1 cellular context compared by ENCODE assay signal in the genomic region with DNA sequence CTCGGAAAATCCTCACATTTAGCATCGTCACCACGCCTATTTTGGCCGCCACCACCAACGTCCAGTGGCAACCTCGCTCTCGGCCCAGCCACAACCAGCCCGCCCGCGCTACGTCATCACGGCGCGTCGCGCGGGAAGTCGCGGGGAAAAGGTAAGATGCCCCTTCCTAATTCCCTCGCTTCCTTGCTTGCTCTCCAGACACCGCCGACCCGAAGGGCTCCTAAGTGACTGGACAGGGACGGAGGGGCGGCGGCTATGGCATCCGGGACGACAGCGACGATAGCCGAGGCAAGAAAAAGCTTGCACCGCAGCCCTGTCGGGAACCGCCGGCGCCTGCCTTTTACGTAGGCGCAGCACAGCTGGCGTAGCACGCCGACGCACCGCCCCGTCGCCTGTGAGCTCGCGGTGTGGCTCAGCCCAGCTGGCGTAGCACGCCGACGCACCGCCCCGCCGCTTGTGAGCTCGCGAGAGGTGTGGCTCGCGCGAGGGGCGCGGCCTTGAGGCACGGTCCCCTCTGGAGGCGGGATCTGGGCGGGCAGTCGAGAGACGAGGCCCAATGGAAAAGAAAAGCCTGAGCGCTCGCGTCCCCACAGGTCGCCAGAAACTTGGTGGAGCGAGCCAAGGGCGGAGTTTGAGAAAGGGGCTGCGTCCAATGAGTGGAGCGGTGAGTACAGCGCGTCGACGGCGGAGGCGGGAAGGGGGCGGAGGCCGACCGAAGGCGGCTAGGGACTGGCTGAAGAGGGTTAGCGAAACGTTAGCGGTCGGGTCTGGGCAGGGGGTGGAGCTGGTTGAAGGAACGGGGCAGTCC.
TF ChIP-seq lines count a peak whose summit lies in the region.

TSS of gene HDAC6 (plus strand) at position 787 of the 808 bp plus-strand sequence. CDS start 626 bp downstream, outside the sequence.

TF ChIP-seq in HepG2, 621 proteins besides CTCF, POLR2A, EP300 and RAD21 (continued from another document and continues in another):
- TF ChIP-seq REST (IDR thresholded peaks at IDR 0.05; ENCODE audit: borderline replicate concordance in 1 of 2, low read depth in 1 of 2, low read length in 2 of 2) (no peak), ZNF207 (IDR thresholded peaks at IDR 0.05; ENCODE audit: borderline replicate concordance) (no peak), ZNF30 (CRISPR knock-in tag; IDR thresholded peaks at IDR 0.05) (no peak), ZNF496 (CRISPR knock-in tag; IDR thresholded peaks at IDR 0.05; ENCODE audit: insufficient replicate concordance) (no peak), ZGPAT (CRISPR knock-in tag; IDR thresholded peaks at IDR 0.05) (peak; percentile 71; the same call in 1 of the 2 replicates), ZNF629 (CRISPR knock-in tag; conservative IDR thresholded peaks at IDR 0.05) (no peak), ZFX (CRISPR knock-in tag; IDR thresholded peaks at IDR 0.05; ENCODE audit: low read depth) (peak; percentile 46; the same call in 1 of the 2 replicates), MTF1 (CRISPR knock-in tag; IDR thresholded peaks at IDR 0.05) (no peak), ZNF260 (CRISPR knock-in tag; IDR thresholded peaks at IDR 0.05; ENCODE audit: borderline replicate concordance, low read depth) (no peak), HES4 (CRISPR knock-in tag; IDR thresholded peaks at IDR 0.05; ENCODE audit: borderline replicate concordance) (no peak), ZNF205 (CRISPR knock-in tag; IDR thresholded peaks at IDR 0.05) (0 out of 2 replicates have a peak, but pooled peaks have one; percentile 22), ZNF879 (CRISPR knock-in tag; IDR thresholded peaks at IDR 0.05) (no peak), KMT2B (CRISPR knock-in tag; IDR thresholded peaks at IDR 0.05) (peak; percentile 48; the same call in 1 of the 2 replicates), YEATS4 (CRISPR knock-in tag; IDR thresholded peaks at IDR 0.05; ENCODE audit: borderline replicate concordance) (peak; percentile 46), ZNF761 (CRISPR knock-in tag; conservative IDR thresholded peaks at IDR 0.05) (no peak), FOXA3 (CRISPR knock-in tag; IDR thresholded peaks at IDR 0.05) (0 out of 2 replicates have a peak, but pooled peaks have one; percentile 13), ZBTB38 (CRISPR knock-in tag; IDR thresholded peaks at IDR 0.05) (no peak; the same call in 1 of the 2 replicates), ESRRA (CRISPR knock-in tag; IDR thresholded peaks at IDR 0.05; ENCODE audit: low read depth) (no peak), NBN (conservative IDR thresholded peaks at IDR 0.05) (no peak), ZNF646 (CRISPR knock-in tag; IDR thresholded peaks at IDR 0.05) (no peak), MXI1 (IDR thresholded peaks at IDR 0.05; ENCODE audit: borderline replicate concordance, low read depth, low read length) (no peak; the same call in 2 of the 3 replicates), PCBP1 (IDR thresholded peaks at IDR 0.05; ENCODE audit: borderline replicate concordance, low read depth, low read length) (no peak), ISX (CRISPR knock-in tag; conservative IDR thresholded peaks at IDR 0.05) (no peak), ZNF556 (CRISPR knock-in tag; IDR thresholded peaks at IDR 0.05; ENCODE audit: borderline replicate concordance) (no peak), ZNF121 (CRISPR knock-in tag; IDR thresholded peaks at IDR 0.05) (no peak), CENPT (CRISPR knock-in tag; IDR thresholded peaks at IDR 0.05; ENCODE audit: low read depth) (no peak), ZSCAN9 (CRISPR knock-in tag; IDR thresholded peaks at IDR 0.05; ENCODE audit: borderline replicate concordance) (no peak), GATA4 (IDR thresholded peaks at IDR 0.05; ENCODE audit: borderline replicate concordance, low read depth) (no peak), ZNF792 (CRISPR knock-in tag; IDR thresholded peaks at IDR 0.05) (no peak), ZNF432 (CRISPR knock-in tag; IDR thresholded peaks at IDR 0.05; ENCODE audit: borderline replicate concordance) (no peak), U2AF2 (IDR thresholded peaks at IDR 0.05; ENCODE audit: low read depth, low read length) (no peak), MXD4 (CRISPR knock-in tag; IDR thresholded peaks at IDR 0.05) (no peak), HDAC6 (IDR thresholded peaks at IDR 0.05; ENCODE audit: low read depth, low read length) (no peak)
- TF ChIP-seq, protein P1, sequence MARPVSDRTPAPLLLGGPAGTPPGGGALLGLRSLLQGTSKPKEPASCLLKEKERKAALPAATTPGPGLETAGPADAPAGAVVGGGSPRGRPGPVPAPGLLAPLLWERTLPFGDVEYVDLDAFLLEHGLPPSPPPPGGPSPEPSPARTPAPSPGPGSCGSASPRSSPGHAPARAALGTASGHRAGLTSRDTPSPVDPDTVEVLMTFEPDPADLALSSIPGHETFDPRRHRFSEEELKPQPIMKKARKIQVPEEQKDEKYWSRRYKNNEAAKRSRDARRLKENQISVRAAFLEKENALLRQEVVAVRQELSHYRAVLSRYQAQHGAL (CRISPR knock-in tag; IDR thresholded peaks at IDR 0.05; ENCODE audit: not compliant biosample characterization) = no peak
- TF ChIP-seq, protein P2, sequence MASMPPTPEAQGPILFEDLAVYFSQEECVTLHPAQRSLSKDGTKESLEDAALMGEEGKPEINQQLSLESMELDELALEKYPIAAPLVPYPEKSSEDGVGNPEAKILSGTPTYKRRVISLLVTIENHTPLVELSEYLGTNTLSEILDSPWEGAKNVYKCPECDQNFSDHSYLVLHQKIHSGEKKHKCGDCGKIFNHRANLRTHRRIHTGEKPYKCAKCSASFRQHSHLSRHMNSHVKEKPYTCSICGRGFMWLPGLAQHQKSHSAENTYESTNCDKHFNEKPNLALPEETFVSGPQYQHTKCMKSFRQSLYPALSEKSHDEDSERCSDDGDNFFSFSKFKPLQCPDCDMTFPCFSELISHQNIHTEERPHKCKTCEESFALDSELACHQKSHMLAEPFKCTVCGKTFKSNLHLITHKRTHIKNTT (CRISPR knock-in tag; IDR thresholded peaks at IDR 0.05) = no peak
- TF ChIP-seq, protein P3, sequence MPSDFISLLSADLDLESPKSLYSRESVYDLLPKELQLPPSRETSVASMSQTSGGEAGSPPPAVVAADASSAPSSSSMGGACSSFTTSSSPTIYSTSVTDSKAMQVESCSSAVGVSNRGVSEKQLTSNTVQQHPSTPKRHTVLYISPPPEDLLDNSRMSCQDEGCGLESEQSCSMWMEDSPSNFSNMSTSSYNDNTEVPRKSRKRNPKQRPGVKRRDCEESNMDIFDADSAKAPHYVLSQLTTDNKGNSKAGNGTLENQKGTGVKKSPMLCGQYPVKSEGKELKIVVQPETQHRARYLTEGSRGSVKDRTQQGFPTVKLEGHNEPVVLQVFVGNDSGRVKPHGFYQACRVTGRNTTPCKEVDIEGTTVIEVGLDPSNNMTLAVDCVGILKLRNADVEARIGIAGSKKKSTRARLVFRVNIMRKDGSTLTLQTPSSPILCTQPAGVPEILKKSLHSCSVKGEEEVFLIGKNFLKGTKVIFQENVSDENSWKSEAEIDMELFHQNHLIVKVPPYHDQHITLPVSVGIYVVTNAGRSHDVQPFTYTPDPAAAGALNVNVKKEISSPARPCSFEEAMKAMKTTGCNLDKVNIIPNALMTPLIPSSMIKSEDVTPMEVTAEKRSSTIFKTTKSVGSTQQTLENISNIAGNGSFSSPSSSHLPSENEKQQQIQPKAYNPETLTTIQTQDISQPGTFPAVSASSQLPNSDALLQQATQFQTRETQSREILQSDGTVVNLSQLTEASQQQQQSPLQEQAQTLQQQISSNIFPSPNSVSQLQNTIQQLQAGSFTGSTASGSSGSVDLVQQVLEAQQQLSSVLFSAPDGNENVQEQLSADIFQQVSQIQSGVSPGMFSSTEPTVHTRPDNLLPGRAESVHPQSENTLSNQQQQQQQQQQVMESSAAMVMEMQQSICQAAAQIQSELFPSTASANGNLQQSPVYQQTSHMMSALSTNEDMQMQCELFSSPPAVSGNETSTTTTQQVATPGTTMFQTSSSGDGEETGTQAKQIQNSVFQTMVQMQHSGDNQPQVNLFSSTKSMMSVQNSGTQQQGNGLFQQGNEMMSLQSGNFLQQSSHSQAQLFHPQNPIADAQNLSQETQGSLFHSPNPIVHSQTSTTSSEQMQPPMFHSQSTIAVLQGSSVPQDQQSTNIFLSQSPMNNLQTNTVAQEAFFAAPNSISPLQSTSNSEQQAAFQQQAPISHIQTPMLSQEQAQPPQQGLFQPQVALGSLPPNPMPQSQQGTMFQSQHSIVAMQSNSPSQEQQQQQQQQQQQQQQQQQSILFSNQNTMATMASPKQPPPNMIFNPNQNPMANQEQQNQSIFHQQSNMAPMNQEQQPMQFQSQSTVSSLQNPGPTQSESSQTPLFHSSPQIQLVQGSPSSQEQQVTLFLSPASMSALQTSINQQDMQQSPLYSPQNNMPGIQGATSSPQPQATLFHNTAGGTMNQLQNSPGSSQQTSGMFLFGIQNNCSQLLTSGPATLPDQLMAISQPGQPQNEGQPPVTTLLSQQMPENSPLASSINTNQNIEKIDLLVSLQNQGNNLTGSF (CRISPR knock-in tag; IDR thresholded peaks at IDR 0.05) = no peak
- TF ChIP-seq, protein P4, sequence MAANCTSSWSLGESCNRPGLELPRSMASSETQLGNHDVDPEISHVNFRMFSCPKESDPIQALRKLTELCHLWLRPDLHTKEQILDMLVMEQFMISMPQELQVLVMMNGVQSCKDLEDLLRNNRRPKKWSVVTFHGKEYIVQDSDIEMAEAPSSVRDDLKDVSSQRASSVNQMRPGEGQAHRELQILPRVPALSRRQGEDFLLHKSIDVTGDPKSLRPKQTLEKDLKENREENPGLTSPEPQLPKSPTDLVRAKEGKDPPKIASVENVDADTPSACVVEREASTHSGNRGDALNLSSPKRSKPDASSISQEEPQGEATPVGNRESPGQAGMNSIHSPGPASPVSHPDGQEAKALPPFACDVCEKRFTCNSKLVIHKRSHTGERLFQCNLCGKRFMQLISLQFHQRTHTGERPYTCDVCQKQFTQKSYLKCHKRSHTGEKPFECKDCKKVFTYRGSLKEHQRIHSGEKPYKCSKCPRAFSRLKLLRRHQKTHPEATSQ (CRISPR knock-in tag; IDR thresholded peaks at IDR 0.05; ENCODE audit: borderline replicate concordance) = no peak
